ENCODE assay signal across 20 cellular contexts in the genomic region with DNA sequence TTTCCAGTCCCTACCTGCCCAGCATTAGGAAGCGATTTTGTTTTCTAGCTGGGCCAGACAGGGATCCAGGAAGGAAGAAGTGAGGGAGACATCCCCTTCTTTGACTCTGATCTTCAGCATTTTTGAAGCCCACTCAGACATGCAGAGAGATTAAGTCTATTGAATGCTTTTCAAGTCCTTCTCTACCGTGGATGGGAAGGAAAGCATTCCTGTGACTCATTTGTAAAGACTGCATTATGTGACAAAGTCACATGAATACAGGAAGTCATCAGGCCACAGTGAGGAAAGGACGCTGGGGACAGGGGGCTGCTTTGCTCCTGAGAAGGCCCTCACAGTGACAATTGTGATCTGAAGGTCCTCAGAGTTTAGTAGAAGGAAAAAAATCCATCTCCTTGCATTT.
A peak's percentile ranks its signal among the peaks of the same experiment; 100 is the strongest.
DNase-seq lines count a peak whose midpoint lies in the region; ATAC-seq and TF ChIP-seq lines count a peak whose summit lies in the region.
"Had no signal": no experiment of that assay in that cellular context is flagged by ENCODE, and none has a peak within 500 bp of the region (broad histone marks: within the 10 kb centered on the region; RNA-seq: fewer than 3 reads in every experiment).

No MANE protein-coding gene starts in this region.

- no peaks in the 10 kb centered on the region for H3K36me3 Mint-ChIP-seq in stimulated activated memory B cell treated with anti-CD40 and anti-IgM and Interleukin-4, amounts not matched to agents 10 μg/mL and 1 μg/mL and 100 μg/mL, for 72 hours
- H3K36me3 Mint-ChIP-seq: activated naive CD8-positive, alpha-beta T cell; CD14-positive monocyte; natural killer cell treated with Interleukin-12 subunit alpha and Interleukin-12 subunit beta and Interleukin-15 and Interleukin-18, amount 100 ng/mL, for 72 hours had no signal

- H3K27ac Mint-ChIP-seq in stimulated activated memory B cell treated with anti-CD40 and anti-IgM and Interleukin-4, amounts not matched to agents 10 μg/mL and 1 μg/mL and 100 μg/mL, for 72 hours, result no peak overlapping the region
- H3K27ac Mint-ChIP-seq: activated naive CD8-positive, alpha-beta T cell; activated T-helper 1 cell treated with anti-CD3 and anti-CD28 coated beads, Interleukin-12 subunit alpha, Interleukin-12 subunit beta, Interleukin-2, Interleukin-4 antibody, amounts not matched to agents 30 ng/mL and 10 ng/mL and 1 ng/mL, durations not matched to agents 14 hours and 24 hours and 36 hours; natural killer cell treated with Interleukin-12 subunit alpha and Interleukin-12 subunit beta and Interleukin-15 and Interleukin-18, amount 100 ng/mL, for 72 hours had no signal

- DNase-seq in ACHN (peak; percentile 29), astrocyte of the hippocampus (ENCODE audit: low read depth, low spot score) (peak; percentile 51), prostate gland (ENCODE audit: low spot score) (no peak), heart left ventricle (no peak)
- DNase-seq: activated CD4-positive, alpha-beta T cell treated with anti-CD3 and anti-CD28 coated beads for 1 hour; body of pancreas; DMS153; hippocampal formation; substantia nigra; T1000; uterus had no signal

- in situ Hi-C loops in ACHN (cut with HindIII; ENCODE audit: low pct_ligation_motif_present, low pct_unique_long_range_greater_than_20kb, low sequenced_read_pairs), result no loop called here

- peak overlapping the region; percentile 59 for H3K9ac ChIP-seq in HUES6 (ENCODE audit: low read length)

- TF ChIP-seq CTCF in prostate gland (IDR thresholded peaks at IDR 0.05) (no peak), heart left ventricle (IDR thresholded peaks at IDR 0.05) (no peak)

- no peaks in the 10 kb centered on the region for H3K4me1 Mint-ChIP-seq in stimulated activated memory B cell treated with anti-CD40 and anti-IgM and Interleukin-4, amounts not matched to agents 10 μg/mL and 1 μg/mL and 100 μg/mL, for 72 hours

- no peak for TF ChIP-seq POLR2A in prostate gland (IDR thresholded peaks at IDR 0.05)
- no peak for TF ChIP-seq POLR2A in heart left ventricle (IDR thresholded peaks at IDR 0.05)

- no peaks in the 10 kb centered on the region for H3K9me3 Mint-ChIP-seq in stimulated activated memory B cell treated with anti-CD40 and anti-IgM and Interleukin-4, amounts not matched to agents 10 μg/mL and 1 μg/mL and 100 μg/mL, for 72 hours
- H3K9me3 Mint-ChIP-seq: activated T-helper 1 cell treated with anti-CD3 and anti-CD28 coated beads, Interleukin-12 subunit alpha, Interleukin-12 subunit beta, Interleukin-2, Interleukin-4 antibody, amounts not matched to agents 30 ng/mL and 10 ng/mL and 1 ng/mL, durations not matched to agents 14 hours and 24 hours and 36 hours; natural killer cell treated with Interleukin-12 subunit alpha and Interleukin-12 subunit beta and Interleukin-15 and Interleukin-18, amount 100 ng/mL, for 72 hours had no signal

- 7 to 10% methylated on average over 2 to 3 of the region's 3 CpGs for WGBS in mesodermal cell (ENCODE audit: insufficient coverage in 2 of 2), 2 experiments
- WGBS in prostate gland, result 52% methylated on average over 3 of the region's 3 CpGs
- 28 to 41% (median 38%) methylated on average over 3 of the region's 3 CpGs for WGBS in heart left ventricle, 4 donors

- intact Hi-C loops in prostate gland (cut with DNase I) (loop anchor here (10.0 kb wide), 1 partner anchor 1450 kb away; no protein-coding TSS in a partner anchor), heart left ventricle (cut with DNase I) (no loop called here)

- H3K4me1 ChIP-seq in HUES6 (ENCODE audit: control insufficient read depth, insufficient read depth, low read length) (peaks cover 13% of the 10 kb centered on the region), mesodermal cell (ENCODE audit: control insufficient read depth, insufficient read depth, low read length, poor library complexity, severe bottlenecking) (peaks cover 7% of the 10 kb centered on the region), prostate gland (replicated peaks) (no peaks in the 10 kb centered on the region), heart left ventricle (no peaks in the 10 kb centered on the region)
- H3K4me1 ChIP-seq: body of pancreas, uterus had no signal

- no peak overlapping the region for H3K4me3 ChIP-seq in HUES6 (ENCODE audit: low read depth, low read length)
- H3K4me3 ChIP-seq in mesodermal cell (ENCODE audit: extremely low read depth, insufficient read depth, low read length, poor library complexity, severe bottlenecking), result no peak overlapping the region
- H3K4me3 ChIP-seq in prostate gland, result no peak overlapping the region
- no peak overlapping the region for H3K4me3 ChIP-seq in heart left ventricle
- H3K4me3 ChIP-seq: body of pancreas, coronary artery, uterus had no signal

- H3K27me3 ChIP-seq in HUES6 (ENCODE audit: control insufficient read depth, insufficient read depth, low read length), result no peaks in the 10 kb centered on the region
- no peaks in the 10 kb centered on the region for H3K27me3 ChIP-seq in prostate gland (replicated peaks; ENCODE audit: insufficient read depth)
- no peaks in the 10 kb centered on the region for H3K27me3 ChIP-seq in heart left ventricle
- H3K27me3 ChIP-seq: body of pancreas, uterus had no signal

- no peaks in the 10 kb centered on the region for H3K27me3 Mint-ChIP-seq in stimulated activated memory B cell treated with anti-CD40 and anti-IgM and Interleukin-4, amounts not matched to agents 10 μg/mL and 1 μg/mL and 100 μg/mL, for 72 hours
- H3K27me3 Mint-ChIP-seq: activated naive CD8-positive, alpha-beta T cell had no signal

- ATAC-seq in HG02884 (IDR thresholded peaks at IDR 0.05; ENCODE audit: unreplicated experiment) (no peak), heart left ventricle (no peak)
- no peak for ATAC-seq in stimulated activated memory B cell treated with anti-CD40 and anti-IgM and Interleukin-4, amounts not matched to agents 10 μg/mL and 1 μg/mL and 100 μg/mL, for 72 hours
- ATAC-seq: body of pancreas; natural killer cell treated with Interleukin-12 subunit alpha and Interleukin-12 subunit beta and Interleukin-15 and Interleukin-18, amount 100 ng/mL, for 72 hours had no signal

- H3K27ac ChIP-seq in HUES6 (ENCODE audit: low read depth, low read length) (peak overlapping the region; percentile 60; the same call in 1 of the 2 replicates), mesodermal cell (ENCODE audit: low read depth, low read length, severe bottlenecking) (peak overlapping the region; percentile 79), prostate gland (no peak overlapping the region), heart left ventricle (no peak overlapping the region)
- H3K27ac ChIP-seq: body of pancreas, coronary artery, uterus had no signal

- H3K9me3 ChIP-seq in HUES6 (ENCODE audit: control insufficient read depth, insufficient read depth, low read depth, low read length), result no peaks in the 10 kb centered on the region
- H3K9me3 ChIP-seq in mesodermal cell (ENCODE audit: control insufficient read depth, low read length), result no peaks in the 10 kb centered on the region
- no peaks in the 10 kb centered on the region for H3K9me3 ChIP-seq in prostate gland
- no peaks in the 10 kb centered on the region for H3K9me3 ChIP-seq in heart left ventricle
- H3K9me3 ChIP-seq: body of pancreas, uterus had no signal

- H3K36me3 ChIP-seq in HUES6 (ENCODE audit: control insufficient read depth, insufficient read depth, low read length) (no peaks in the 10 kb centered on the region), mesodermal cell (ENCODE audit: control insufficient read depth, insufficient read depth, low read length) (no peaks in the 10 kb centered on the region), prostate gland (no peaks in the 10 kb centered on the region), heart left ventricle (no peaks in the 10 kb centered on the region)
- H3K36me3 ChIP-seq: uterus had no signal

- no peak overlapping the region for H3K4me3 Mint-ChIP-seq in stimulated activated memory B cell treated with anti-CD40 and anti-IgM and Interleukin-4, amounts not matched to agents 10 μg/mL and 1 μg/mL and 100 μg/mL, for 72 hours
- H3K4me3 Mint-ChIP-seq: activated naive CD8-positive, alpha-beta T cell; activated T-helper 1 cell treated with anti-CD3 and anti-CD28 coated beads, Interleukin-12 subunit alpha, Interleukin-12 subunit beta, Interleukin-2, Interleukin-4 antibody, amounts not matched to agents 30 ng/mL and 10 ng/mL and 1 ng/mL, durations not matched to agents 14 hours and 24 hours and 36 hours; CD14-positive monocyte; natural killer cell treated with Interleukin-12 subunit alpha and Interleukin-12 subunit beta and Interleukin-15 and Interleukin-18, amount 100 ng/mL, for 72 hours had no signal

Comparison
In these comparisons a context has a peak if more than half of its experiments do, and no peak if none do; other contexts are left out.
1. DNase-seq: peak in ACHN (single experiment) and astrocyte of the hippocampus (single experiment); none in prostate gland (single experiment) and heart left ventricle (0 of 5).
2. H3K27ac ChIP-seq: peak in HUES6 (single experiment) and mesodermal cell (single experiment); none in prostate gland (0 of 2) and heart left ventricle (0 of 12).